Comparison of ENCODE assay signal across 16 cellular contexts in genomic region chr15:60971719-60972118, GRCh38.
A peak's percentile ranks its signal among the peaks of the same experiment; 100 is the strongest.
DNase-seq lines count a peak whose midpoint lies in the region; ATAC-seq, FAIRE-seq and TF ChIP-seq lines count a peak whose summit lies in the region.
"Had no signal": no experiment of that assay in that cellular context is flagged by ENCODE, and none has a peak within 500 bp of the region (broad histone marks: within the 10 kb centered on the region; RNA-seq: fewer than 3 reads in every experiment).

No MANE protein-coding gene starts in this region.

- peak overlapping the region; percentile 99 for H4K5ac ChIP-seq in IMR-90 (ENCODE audit: low read depth, low read length)

- no TSS peak for BruUV-seq in IMR-90 (replicated peaks; lab: Mats Ljungman, UMichigan)

- POLR2A ChIA-PET in IMR-90 (lab: Charles Lee; ENCODE audit: unreplicated experiment) = interaction anchor here (1.0 kb wide), 1 partner anchor 39 kb away, joined by 3 read pairs; no protein-coding TSS in a partner anchor

- CTCF ChIA-PET in IMR-90 (lab: Yijun Ruan, JAX) = interaction anchor here (0.7 to 1.4 kb wide), 2 partner anchors 55 to 645 kb away, joined by 3 to 4 read pairs; no protein-coding TSS in a partner anchor

- H4K20me1 ChIP-seq in IMR-90 (ENCODE audit: insufficient read depth, low read length) = no peaks in the 10 kb centered on the region

- peak overlapping the region; percentile 97 for H3K4ac ChIP-seq in IMR-90 (ENCODE audit: low read depth, low read length)

- H3K14ac ChIP-seq in IMR-90 (replicated peaks; ENCODE audit: low read depth, low read length) = peak overlapping the region; percentile 63

- H3K4me2 ChIP-seq in IMR-90 (ENCODE audit: low read depth, low read length) = peak overlapping the region; percentile 12; the same call in 1 of the 2 replicates
- peak overlapping the region; percentile 55 for H3K4me2 ChIP-seq in skeletal muscle satellite cell (ENCODE audit: low read length)
- H3K4me2 ChIP-seq: PC-9 had no signal

- H4K91ac ChIP-seq in IMR-90 (ENCODE audit: insufficient read depth, low read depth, low read length) = peak overlapping the region; percentile 99

- H3K4me3 ChIP-seq in IMR-90 (ENCODE audit: insufficient read depth, low read depth, low read length) (no peak overlapping the region), brain microvascular endothelial cell (ENCODE audit: low read depth, low read length) (no peak overlapping the region), skeletal muscle satellite cell (ENCODE audit: low read length) (peak overlapping the region; percentile 43)
- H3K4me3 ChIP-seq: K562, PC-9 had no signal

- peak; percentile 1; the same call in 1 of the 2 replicates for TF ChIP-seq POLR2A in IMR-90 (IDR thresholded peaks at IDR 0.05; ENCODE audit: low read depth, low read length)

- in situ Hi-C loops in IMR-90 (cut with MboI; ENCODE audit: low sequenced_read_pairs) = no loop called here
- in situ Hi-C loops in brain microvascular endothelial cell (cut with HindIII; ENCODE audit: low pct_ligation_motif_present, low sequenced_read_pairs) = no loop called here

- no peak for TF ChIP-seq CTCF in IMR-90 (conservative IDR thresholded peaks at IDR 0.05; ENCODE audit: low read depth, low read length)
- TF ChIP-seq CTCF in brain microvascular endothelial cell (IDR thresholded peaks at IDR 0.05; ENCODE audit: low read depth, low read length, missing control alignments) = no peak
- no peak for TF ChIP-seq CTCF in foreskin keratinocyte (conservative IDR thresholded peaks at IDR 0.05)

- H3K9me1 ChIP-seq in IMR-90 (ENCODE audit: insufficient read depth, low read length) = peaks cover 28% of the 10 kb centered on the region

- peak overlapping the region; percentile 95 for H3K23ac ChIP-seq in IMR-90 (ENCODE audit: low read depth, low read length)

- H3K79me1 ChIP-seq in IMR-90 (ENCODE audit: low read depth in 1 of 2, low read length in 2 of 2) = peaks cover 0 to 17% of the 10 kb centered on the region in 2 experiments; a peak in 2 of 4 replicates

- peak overlapping the region; percentile 84 for H3K56ac ChIP-seq in IMR-90 (ENCODE audit: extremely low read depth, insufficient read depth, low read length)

- H3K36me3 ChIP-seq in IMR-90 (ENCODE audit: control insufficient read depth, insufficient read depth, low read length) (no peaks in the 10 kb centered on the region), brain microvascular endothelial cell (replicated peaks) (no peaks in the 10 kb centered on the region), skeletal muscle satellite cell (ENCODE audit: insufficient read depth, low read length) (no peaks in the 10 kb centered on the region)

- H2BK5ac ChIP-seq in IMR-90 (ENCODE audit: low read depth, low read length, poor library complexity, severe bottlenecking) = peak overlapping the region; percentile 99

- dilution Hi-C loops in IMR-90 (cut with HindIII; ENCODE audit: low sequenced_read_pairs, unreplicated experiment) = no loop called here

- H2AK9ac ChIP-seq in IMR-90 (replicated peaks; ENCODE audit: low read depth, low read length, poor library complexity) = peak overlapping the region; percentile 82

- DNase-seq in IMR-90 = no peak
- no peak for DNase-seq in brain microvascular endothelial cell
- no peak for DNase-seq in foreskin keratinocyte
- DNase-seq in stimulated activated CD4-positive, alpha-beta T cell treated with anti-CD3 and anti-CD28 coated beads, Interleukin-4, amount 100 ng/mL, for 1 hour = no peak
- no peak for DNase-seq in HTR-8/SVneo (ENCODE audit: insufficient read length, low spot score)
- DNase-seq: CD4-positive, alpha-beta memory T cell; NCI-H1436; NCI-H2029 treated with DMSO at 0.1 percent for 48 hours; NCI-H510A treated with DMSO at 0.1 percent for 48 hours; NCI-H82; PC-9 had no signal

- peak overlapping the region; percentile 100 for H3K18ac ChIP-seq in IMR-90 (ENCODE audit: low read depth, low read length)

- H4K8ac ChIP-seq in IMR-90 (ENCODE audit: low read depth in 2 of 2, low read length in 2 of 2) = peak overlapping the region; percentile 94 to 99

- H2AFZ ChIP-seq in IMR-90 (replicated peaks; ENCODE audit: low read length, poor library complexity) = peak overlapping the region; percentile 61
- H2AFZ ChIP-seq: PC-9 had no signal

- FAIRE-seq in HTR-8/SVneo (lab: Jason Lieb, UNC) = no peak
- FAIRE-seq: K562 had no signal

- H2BK15ac ChIP-seq in IMR-90 (ENCODE audit: low read depth, low read length) = peak overlapping the region; percentile 96; the same call in 2 of the 3 replicates

- peak overlapping the region; percentile 99 for H2BK120ac ChIP-seq in IMR-90 (ENCODE audit: low read depth, low read length)

- peak overlapping the region; percentile 98 for H2AK5ac ChIP-seq in IMR-90 (ENCODE audit: low read depth, low read length)

- intact Hi-C loops in IMR-90 (cut with micrococcal nuclease) = no loop called here

- peak overlapping the region; percentile 89 for H3K27ac ChIP-seq in IMR-90 (ENCODE audit: insufficient read depth, low read length)
- peak overlapping the region; percentile 98 for H3K27ac ChIP-seq in brain microvascular endothelial cell
- peak overlapping the region; percentile 87 for H3K27ac ChIP-seq in foreskin keratinocyte
- H3K27ac ChIP-seq: HL-60 had no signal

- no peaks in the 10 kb centered on the region for H3K27me3 ChIP-seq in IMR-90 (ENCODE audit: control insufficient read depth, insufficient read depth, low read length)
- H3K27me3 ChIP-seq in brain microvascular endothelial cell (replicated peaks) = no peaks in the 10 kb centered on the region
- no peaks in the 10 kb centered on the region for H3K27me3 ChIP-seq in foreskin keratinocyte
- H3K27me3 ChIP-seq in skeletal muscle satellite cell (ENCODE audit: control insufficient read depth, insufficient read depth, low read length) = no peaks in the 10 kb centered on the region

- peak overlapping the region; percentile 100 for H2BK20ac ChIP-seq in IMR-90 (ENCODE audit: low read depth, low read length)

- H3K4me1 ChIP-seq in IMR-90 (ENCODE audit: control insufficient read depth, insufficient read depth, low read length) (peaks cover 40% of the 10 kb centered on the region), foreskin keratinocyte (peaks cover 43% of the 10 kb centered on the region), skeletal muscle satellite cell (ENCODE audit: control insufficient read depth, insufficient read depth, low read length) (peaks cover 62% of the 10 kb centered on the region)

- no peaks in the 10 kb centered on the region for H3K9me3 ChIP-seq in IMR-90 (ENCODE audit: control insufficient read depth, insufficient read depth, low read length)
- H3K9me3 ChIP-seq in skeletal muscle satellite cell (replicated peaks; ENCODE audit: low read length) = no peaks in the 10 kb centered on the region

- H3K9ac ChIP-seq in IMR-90 (ENCODE audit: low read depth, low read length) (peak overlapping the region; percentile 57), skeletal muscle satellite cell (ENCODE audit: low read depth, low read length) (peak overlapping the region; percentile 80)

- TF ChIP-seq RAD21 in IMR-90 (IDR thresholded peaks at IDR 0.05; ENCODE audit: low read length) = no peak

- WGBS in IMR-90 (ENCODE audit: extremely low coverage in 2 of 2, insufficient read length in 1 of 2), 2 experiments = no CpG with 5 or more reads among the region's 3 CpGs

- ATAC-seq in IMR-90 (ENCODE audit: low read depth) (peak; percentile 4; the same call in 1 of the 2 replicates), foreskin keratinocyte (no peak), GM21423 (IDR thresholded peaks at IDR 0.05; ENCODE audit: unreplicated experiment) (no peak)
- ATAC-seq: HCT116, K562 had no signal

TF ChIP-seq in IMR-90, 13 proteins besides CTCF, POLR2A, EP300 and RAD21:
- TF ChIP-seq CEBPB (IDR thresholded peaks at IDR 0.05; ENCODE audit: low read depth, low read length) = no peak
- no peak for TF ChIP-seq RCOR1 (IDR thresholded peaks at IDR 0.05; ENCODE audit: insufficient replicate concordance, low read length)
- TF ChIP-seq SMC3 (IDR thresholded peaks at IDR 0.05; ENCODE audit: low read depth, low read length) = no peak
- no peak for TF ChIP-seq ELK1 (IDR thresholded peaks at IDR 0.05; ENCODE audit: borderline replicate concordance, low read depth, low read length)
TF ChIP-seq in IMR-90: peak in this region for 0.
